Comparison of ENCODE assay signal across 15 cellular contexts in genomic region chr14:66545751-66546150, GRCh38. TPM values are rescaled to one million over a fixed set of nuclear protein-coding genes. Genes with fewer than 3 reads are reported as not detected.
"Had no signal": no experiment of that assay in that cellular context is flagged by ENCODE, and none has a peak within 500 bp of the region (broad histone marks: within the 10 kb centered on the region; RNA-seq: fewer than 3 reads in every experiment).

No MANE protein-coding gene starts in this region.

RNA-seq across cellular contexts. Expression of gene CCDC196, which starts 59.6 kb away (rescaled TPM):
- total RNA-seq: stomach, subcutaneous adipose tissue, suprapubic skin, temporal lobe, thoracic aorta, thyroid gland, tibial nerve, transverse colon, upper lobe of left lung, upper lobe of right lung, ureter, urinary bladder, uterus, vagina had no signal
- polyA plus RNA-seq: stomach, thymus, urinary bladder had no signal
